ENCODE assay signal across 11 cellular contexts in the genomic region with DNA sequence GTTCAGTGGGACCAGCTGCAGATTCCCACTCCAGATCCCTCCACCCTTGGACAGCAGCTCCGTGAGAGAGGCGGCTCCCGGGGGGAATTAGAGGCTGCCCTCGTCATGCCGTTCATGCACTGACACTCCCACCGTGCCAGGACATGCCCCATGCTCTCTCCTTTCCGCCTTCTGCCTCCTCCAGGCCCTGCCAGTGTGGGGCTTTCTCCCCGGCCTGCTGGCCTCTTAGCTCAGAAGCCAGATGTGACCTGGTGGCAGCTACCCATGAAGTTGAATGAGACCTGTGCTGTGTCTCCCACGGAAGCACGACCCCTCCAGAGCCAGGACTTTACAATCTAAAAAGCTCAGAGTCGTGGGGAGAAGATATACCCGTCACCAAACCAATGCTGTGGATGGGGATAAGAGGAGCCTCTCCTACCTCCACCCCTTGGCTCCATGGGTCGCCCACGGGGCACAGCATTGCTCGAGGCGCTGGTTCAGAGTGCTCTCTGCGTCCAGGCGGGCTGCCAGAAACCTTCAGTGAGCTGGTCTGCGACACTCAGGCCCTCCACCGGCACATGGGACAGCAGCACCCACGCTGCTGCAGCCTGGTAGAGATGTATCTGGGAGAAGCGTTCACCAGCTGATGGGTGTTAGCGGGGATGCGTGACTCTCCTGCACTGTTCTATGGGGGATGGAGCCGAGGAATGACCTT.
DNase-seq lines count a peak whose midpoint lies in the region; ATAC-seq and TF ChIP-seq lines count a peak whose summit lies in the region.
"Had no signal": no experiment of that assay in that cellular context is flagged by ENCODE, and none has a peak within 500 bp of the region (broad histone marks: within the 10 kb centered on the region; RNA-seq: fewer than 3 reads in every experiment).

No MANE protein-coding gene starts in this region.

- TF ChIP-seq CTCF in right atrium auricular region (IDR thresholded peaks at IDR 0.05) (no peak), osteoblast (IDR thresholded peaks at IDR 0.05; ENCODE audit: extremely low read depth, low read depth, low read length) (no peak)

- H3K4me1 ChIP-seq in right atrium auricular region (peaks cover 0 to 11% of the 10 kb centered on the region in 2 donors), osteoblast (ENCODE audit: insufficient read depth, low read length) (peaks cover 18% of the 10 kb centered on the region)

- H3K9me3 ChIP-seq in right atrium auricular region (no peaks in the 10 kb centered on the region), osteoblast (ENCODE audit: low read depth, low read length) (no peaks in the 10 kb centered on the region)

- no peaks in the 10 kb centered on the region for H3K27me3 ChIP-seq in right atrium auricular region
- H3K27me3 ChIP-seq in H7 (ENCODE audit: control insufficient read depth, insufficient read depth, low read length), result no peaks in the 10 kb centered on the region
- no peaks in the 10 kb centered on the region for H3K27me3 ChIP-seq in osteoblast (ENCODE audit: insufficient read depth, low read length)

- no peak for ATAC-seq in HG02970 (IDR thresholded peaks at IDR 0.05; ENCODE audit: low FRiP score, unreplicated experiment)
- ATAC-seq: CD8-positive, alpha-beta T cell; Panc1 had no signal

- H3K4me3 ChIP-seq in right atrium auricular region, result no peak overlapping the region
- no peak overlapping the region for H3K4me3 ChIP-seq in H7 (ENCODE audit: insufficient read depth, low read depth, low read length)
- no peak overlapping the region for H3K4me3 ChIP-seq in osteoblast (ENCODE audit: insufficient read depth, low read length)

- H4K20me1 ChIP-seq in osteoblast (ENCODE audit: insufficient read depth, low read length), result no peaks in the 10 kb centered on the region

- no peak overlapping the region for H2AFZ ChIP-seq in osteoblast (ENCODE audit: low read length)

- H3K36me3 ChIP-seq in right atrium auricular region (no peaks in the 10 kb centered on the region), H7 (replicated peaks; ENCODE audit: control insufficient read depth, insufficient read depth, low read length) (no peaks in the 10 kb centered on the region), osteoblast (ENCODE audit: insufficient read depth, low read length) (no peaks in the 10 kb centered on the region)

- H3K27ac ChIP-seq in right atrium auricular region (no peak overlapping the region), osteoblast (ENCODE audit: low read depth, low read length) (no peak overlapping the region)

- no peak overlapping the region for H3K4me2 ChIP-seq in osteoblast (ENCODE audit: insufficient read depth, low read length)

- H3K79me2 ChIP-seq in osteoblast (ENCODE audit: insufficient read depth, low read length), result no peaks in the 10 kb centered on the region

- intact Hi-C loops in cardiac septum (cut with DNase I), result no loop called here

- DNase-seq in cardiac septum (ENCODE audit: low spot score), result peak; percentile 79
- no peak for DNase-seq in right atrium auricular region (ENCODE audit: low spot score)
- peak; percentile 52 for DNase-seq in H7
- peak; percentile 43 for DNase-seq in ecto neural progenitor cell (ENCODE audit: low spot score)
- peak; percentile 46 for DNase-seq in osteoblast (ENCODE audit: insufficient read length, low spot score, missing footprints)
- no peak for DNase-seq in ureter (ENCODE audit: low spot score)
- DNase-seq: CD8-positive, alpha-beta T cell; NCI-H146; NCI-H774 had no signal

Comparison
In these comparisons a context has a peak if more than half of its experiments do, and no peak if none do; other contexts are left out.
1. DNase-seq: peak in cardiac septum (single experiment), H7 (single experiment), ecto neural progenitor cell (single experiment) and osteoblast (single experiment); none in right atrium auricular region (single experiment) and ureter (single experiment).